ENCODE assay signal across 8 cellular contexts in genomic region chr19:23986623-23987022, GRCh38.
"Had no signal": no experiment of that assay in that cellular context is flagged by ENCODE, and none has a peak within 500 bp of the region (broad histone marks: within the 10 kb centered on the region; RNA-seq: fewer than 3 reads in every experiment).

No MANE protein-coding gene starts in this region.

- H3K9ac ChIP-seq: GM23248 had no signal

- H3K4me1 ChIP-seq: HAP-1 had no signal

- H3K4me3 ChIP-seq: GM23248, HAP-1 had no signal

- H3K27ac ChIP-seq: GM23248, HL-60 had no signal

- H2AFZ ChIP-seq: GM23248 had no signal

- DNase-seq: GM23248, GOT3, H7, HFFc6, IMR-90 had no signal

- H3K9me3 ChIP-seq: HAP-1 had no signal

- H3K27ac Mint-ChIP-seq: HFFc6 had no signal

- H3K4me3 Mint-ChIP-seq: HFFc6 had no signal

- H3K36me3 ChIP-seq: HAP-1 had no signal

- ATAC-seq: HCT116 had no signal
